Comparison of ENCODE assay signal across 27 cellular contexts in genomic region chr16:25024900-25025299, GRCh38.
"Had no signal": no experiment of that assay in that cellular context is flagged by ENCODE, and none has a peak within 500 bp of the region (broad histone marks: within the 10 kb centered on the region; RNA-seq: fewer than 3 reads in every experiment).

No MANE protein-coding gene starts in this region.

- H3K27me3 ChIP-seq: brain microvascular endothelial cell, cardiac muscle cell, Peyer's patch, SJCRH30 had no signal

- H3K9ac ChIP-seq: KMS-11 had no signal

- H3K4me3 Mint-ChIP-seq: activated CD8-positive, alpha-beta T cell treated with anti-CD3 and anti-CD28 coated beads, Interleukin-2, amount 10 ng/mL, durations not matched to agents 7 days and 5 days; activated naive CD8-positive, alpha-beta T cell treated with anti-CD3 and anti-CD28 coated beads, Interleukin-2, amount 50 U/mL, for 24 hours had no signal

- H3K4me2 ChIP-seq: KMS-11 had no signal

- ATAC-seq: activated CD8-positive, alpha-beta T cell treated with anti-CD3 and anti-CD28 coated beads, Interleukin-2, amount 10 ng/mL, durations not matched to agents 7 days and 5 days; activated naive CD4-positive, alpha-beta T cell treated with anti-CD3 and anti-CD28 coated beads, Interleukin-2, amount 50 U/mL, for 72 hours; activated naive CD8-positive, alpha-beta T cell treated with anti-CD3 and anti-CD28 coated beads, Interleukin-2, amount 50 U/mL, for 24 hours; SK-N-SH treated with all-trans-retinoic acid at 6 μM for 48 hours had no signal

- H3K4me3 ChIP-seq: cardiac muscle cell, Peyer's patch, SJCRH30 had no signal

- H3K27ac Mint-ChIP-seq: activated CD8-positive, alpha-beta T cell treated with anti-CD3 and anti-CD28 coated beads, Interleukin-2, amount 10 ng/mL, durations not matched to agents 7 days and 5 days; activated naive CD4-positive, alpha-beta T cell treated with anti-CD3 and anti-CD28 coated beads, Interleukin-2, amount 50 U/mL, for 72 hours; activated naive CD8-positive, alpha-beta T cell treated with anti-CD3 and anti-CD28 coated beads, Interleukin-2, amount 50 U/mL, for 24 hours had no signal

- H3K4me1 ChIP-seq: SJCRH30 had no signal

- H3K9me3 ChIP-seq: Peyer's patch, SJCRH30 had no signal

- H3K27ac ChIP-seq: brain microvascular endothelial cell, cardiac muscle cell, KMS-11, Peyer's patch, RWPE1, SJCRH30 had no signal

- DNase-seq: activated CD4-positive, alpha-beta T cell treated with anti-CD3 and anti-CD28 coated beads for 48 hours; activated CD4-positive, alpha-beta T cell treated with anti-CD3 and anti-CD28 coated beads, Interleukin-2, amount 50 U/mL, for 4 hours; activated CD4-positive, CD25-positive, alpha-beta regulatory T cell treated with anti-CD3 and anti-CD28 coated beads, Interleukin-2, amount 50 U/mL, for 72 hours; activated CD8-positive, alpha-beta memory T cell treated with anti-CD3 and anti-CD28 coated beads, Interleukin-2, amount 50 U/mL, for 48 hours; activated CD8-positive, alpha-beta T cell treated with anti-CD3 and anti-CD28 coated beads, Interleukin-2, amount 10 ng/mL, durations not matched to agents 7 days and 5 days; activated effector memory CD4-positive, alpha-beta T cell treated with Interleukin-2 at 50 U/mL for 16 hours; activated naive CD4-positive, alpha-beta T cell treated with Interleukin-2 at 50 U/mL for 16 hours; activated naive CD8-positive, alpha-beta T cell treated with anti-CD3 and anti-CD28 coated beads, Interleukin-2, amount 50 U/mL, for 24 hours; activated T-cell treated with anti-CD3 and anti-CD28 coated beads, Interleukin-2, amount 50 U/mL, for 1 hour; amygdala; brain microvascular endothelial cell; NCI-H1092; NCI-H1417; NCI-H2029; NCI-H2107; NCI-H510A treated with DMSO at 0.1 percent for 48 hours; NCI-H69; NK-92 treated with Interleukin-12 subunit alpha and Interleukin-12 subunit beta, amount 100 ng/mL, for 24 hours; Peyer's patch; Right ventricle myocardium superior; SJCRH30; SW 1271 had no signal

- H3K36me3 ChIP-seq: brain microvascular endothelial cell, cardiac muscle cell, Peyer's patch, SJCRH30 had no signal

- H3K36me3 Mint-ChIP-seq: activated naive CD4-positive, alpha-beta T cell treated with anti-CD3 and anti-CD28 coated beads, Interleukin-2, amount 50 U/mL, for 72 hours had no signal
